In genomic region chr4:1792832-1793495, GRCh38 we compare ENCODE assay signal across 8 cellular contexts. TPM values are rescaled to one million over a fixed set of nuclear protein-coding genes. Genes with fewer than 3 reads are reported as not detected.
DNase-seq lines count a peak whose midpoint lies in the region; ATAC-seq and TF ChIP-seq lines count a peak whose summit lies in the region.

FGFR3 (plus strand) TSS chr4:1793293; CDS start chr4:1793935, 642 bp downstream.

- POLR2A ChIA-PET in activated CD4-positive, alpha-beta memory T cell treated with anti-CD3 and anti-CD28 coated beads, Interleukin-2, amount 10 ng/mL, durations not matched to agents 7 days and 5 days (lab: Charles Lee) = interaction anchor here (1.4 to 1.5 kb wide), 3 partner anchors 23 to 78 kb away, joined by 3 to 4 read pairs (median 4); partner anchors contain the start of gene NSD2
- POLR2A ChIA-PET in naive thymus-derived CD8-positive, alpha-beta T cell (lab: Charles Lee) = interaction anchor here (0.5 kb wide), 1 partner anchor 582 kb away, joined by 5 read pairs; no protein-coding TSS in a partner anchor

- DNase-seq in Karpas-422 (peak; percentile 81), erythroblast (lab: John Stamatoyannopoulos, UW) (peak; percentile 68 to 75), ureter (ENCODE audit: low spot score) (no peak)
- DNase-seq in activated CD4-positive, alpha-beta memory T cell treated with anti-CD3 and anti-CD28 coated beads, Interleukin-2, amount 10 ng/mL, durations not matched to agents 7 days and 5 days = peak; percentile 46
- peak in 7 of 10 donors; percentile 8 to 65 (median 34) for DNase-seq in naive thymus-derived CD8-positive, alpha-beta T cell

- no peaks in the 10 kb centered on the region for H3K79me2 ChIP-seq in Karpas-422 (ENCODE audit: low read length)

- peaks cover 30% of the 10 kb centered on the region for H3K27me3 Mint-ChIP-seq in activated CD4-positive, alpha-beta memory T cell treated with anti-CD3 and anti-CD28 coated beads, Interleukin-2, amount 10 ng/mL, durations not matched to agents 7 days and 5 days
- H3K27me3 Mint-ChIP-seq in naive thymus-derived CD8-positive, alpha-beta T cell = peaks cover 0 to 16% (median 7%) of the 10 kb centered on the region in 5 donors

- no peak within 1 kb of the TSS for H2AFZ ChIP-seq in Karpas-422 (ENCODE audit: low read length)

- H3K4me3 Mint-ChIP-seq in activated CD4-positive, alpha-beta memory T cell treated with anti-CD3 and anti-CD28 coated beads, Interleukin-2, amount 10 ng/mL, durations not matched to agents 7 days and 5 days = no peak within 1 kb of the TSS
- peak within 1 kb of the TSS in 9 of 10 donors; percentile 49 to 78 (median 58) for H3K4me3 Mint-ChIP-seq in naive thymus-derived CD8-positive, alpha-beta T cell

- H3K36me3 ChIP-seq in Karpas-422 (ENCODE audit: insufficient read depth, low read length) = no peaks in the 10 kb centered on the region

- no peaks in the 10 kb centered on the region for H4K20me1 ChIP-seq in Karpas-422 (ENCODE audit: insufficient read depth, low read depth, low read length)

- H3K36me3 Mint-ChIP-seq in activated CD4-positive, alpha-beta memory T cell treated with anti-CD3 and anti-CD28 coated beads, Interleukin-2, amount 10 ng/mL, durations not matched to agents 7 days and 5 days (ENCODE audit: low read depth) = no peaks in the 10 kb centered on the region
- H3K36me3 Mint-ChIP-seq in naive thymus-derived CD8-positive, alpha-beta T cell = no peaks in the 10 kb centered on the region

- H3K27ac Mint-ChIP-seq in activated CD4-positive, alpha-beta memory T cell treated with anti-CD3 and anti-CD28 coated beads, Interleukin-2, amount 10 ng/mL, durations not matched to agents 7 days and 5 days = no peak within 1 kb of the TSS
- H3K27ac Mint-ChIP-seq in naive thymus-derived CD8-positive, alpha-beta T cell = no peak within 1 kb of the TSS

- H3K9ac ChIP-seq in Karpas-422 (ENCODE audit: low read length) = no peak within 1 kb of the TSS

- peak within 1 kb of the TSS; percentile 50; the same call in 1 of the 2 replicates for H3K4me3 ChIP-seq in Karpas-422 (ENCODE audit: low read length)

- no peaks in the 10 kb centered on the region for H3K9me3 Mint-ChIP-seq in activated CD4-positive, alpha-beta memory T cell treated with anti-CD3 and anti-CD28 coated beads, Interleukin-2, amount 10 ng/mL, durations not matched to agents 7 days and 5 days
- H3K9me3 Mint-ChIP-seq in naive thymus-derived CD8-positive, alpha-beta T cell = no peaks in the 10 kb centered on the region

- H3K4me1 Mint-ChIP-seq in activated CD4-positive, alpha-beta memory T cell treated with anti-CD3 and anti-CD28 coated beads, Interleukin-2, amount 10 ng/mL, durations not matched to agents 7 days and 5 days = no peaks in the 10 kb centered on the region
- peaks cover 0 to 2% (median 0%) of the 10 kb centered on the region in 4 donors for H3K4me1 Mint-ChIP-seq in naive thymus-derived CD8-positive, alpha-beta T cell

- no peak for TF ChIP-seq POLR2A in GM18505 (IDR thresholded peaks at IDR 0.05; ENCODE audit: borderline replicate concordance, extremely low read depth, insufficient read depth, insufficient read length)
- no peak for TF ChIP-seq POLR2A in erythroblast (IDR thresholded peaks at IDR 0.05; ENCODE audit: low read length)

- no peaks in the 10 kb centered on the region; the same call in 1 of the 2 replicates for H3K4me1 ChIP-seq in Karpas-422 (ENCODE audit: low read length)

- H3K4me2 ChIP-seq in Karpas-422 (ENCODE audit: low read depth, low read length, poor library complexity, severe bottlenecking) = peak within 1 kb of the TSS; percentile 48

- TF ChIP-seq CTCF in 22Rv1 (IDR thresholded peaks at IDR 0.05) = no peak

- H3K9me3 ChIP-seq in Karpas-422 (ENCODE audit: low read length) = no peaks in the 10 kb centered on the region

- no peaks in the 10 kb centered on the region for H3K27me3 ChIP-seq in Karpas-422 (ENCODE audit: low read length)

- H3K9me2 ChIP-seq in Karpas-422 (replicated peaks; ENCODE audit: insufficient read depth, low read length) = no peaks in the 10 kb centered on the region

- CTCF ChIA-PET in activated CD4-positive, alpha-beta memory T cell treated with anti-CD3 and anti-CD28 coated beads, Interleukin-2, amount 10 ng/mL, durations not matched to agents 7 days and 5 days (lab: Charles Lee) = no interaction called here

- ATAC-seq in GM18505 (IDR thresholded peaks at IDR 0.05; ENCODE audit: unreplicated experiment) (peak; percentile 50), HG03378 (IDR thresholded peaks at IDR 0.05; ENCODE audit: unreplicated experiment) (no peak)
- ATAC-seq in naive thymus-derived CD8-positive, alpha-beta T cell = peak; percentile 77 to 78

- H3K27ac ChIP-seq in 22Rv1 (peak within 1 kb of the TSS; percentile 92), Karpas-422 (ENCODE audit: low read length) (no peak within 1 kb of the TSS)

RNA-seq across cellular contexts. Expression of gene FGFR3, which starts in this region (rescaled TPM):
- total RNA-seq in Karpas-422 (2014; rRNA removed; shearing (Covaris generic); ENCODE audit: low replicate concordance) = not detected in 2 replicates
- total RNA-seq in activated CD4-positive, alpha-beta memory T cell treated with anti-CD3 and anti-CD28 coated beads, Interleukin-2, amount 10 ng/mL, durations not matched to agents 7 days and 5 days = under 1 TPM; 0.18 to 0.45 TPM
- total RNA-seq in naive thymus-derived CD8-positive, alpha-beta T cell = not detected
- polyA plus RNA-seq in naive thymus-derived CD8-positive, alpha-beta T cell = under 1 TPM in 1 of 3 donors, not detected in 2; 0.19 TPM
- 121 TPM for total RNA-seq in ureter

Comparison
In these comparisons a context has a peak if more than half of its experiments do, and no peak if none do; other contexts are left out.
1. RNA of gene FGFR3 (total RNA-seq): 121 TPM in ureter (single experiment); 0.18 to 0.45 TPM in activated CD4-positive, alpha-beta memory T cell treated with anti-CD3 and anti-CD28 coated beads, Interleukin-2, amount 10 ng/mL, durations not matched to agents 7 days and 5 days, not detected in naive thymus-derived CD8-positive, alpha-beta T cell and not detected in Karpas-422; every median in the first group is over 10 times any median in the second.
2. Peak in DNase-seq, H3K4me3 ChIP-seq and H3K4me2 ChIP-seq in Karpas-422; RNA of the gene not detected or under 1 TPM.
3. Peak in DNase-seq in activated CD4-positive, alpha-beta memory T cell treated with anti-CD3 and anti-CD28 coated beads, Interleukin-2, amount 10 ng/mL, durations not matched to agents 7 days and 5 days; RNA of the gene not detected or under 1 TPM.
4. Peak in DNase-seq and ATAC-seq in naive thymus-derived CD8-positive, alpha-beta T cell; RNA of the gene not detected or under 1 TPM.